9 cellular contexts compared by ENCODE assay signal in the genomic region with DNA sequence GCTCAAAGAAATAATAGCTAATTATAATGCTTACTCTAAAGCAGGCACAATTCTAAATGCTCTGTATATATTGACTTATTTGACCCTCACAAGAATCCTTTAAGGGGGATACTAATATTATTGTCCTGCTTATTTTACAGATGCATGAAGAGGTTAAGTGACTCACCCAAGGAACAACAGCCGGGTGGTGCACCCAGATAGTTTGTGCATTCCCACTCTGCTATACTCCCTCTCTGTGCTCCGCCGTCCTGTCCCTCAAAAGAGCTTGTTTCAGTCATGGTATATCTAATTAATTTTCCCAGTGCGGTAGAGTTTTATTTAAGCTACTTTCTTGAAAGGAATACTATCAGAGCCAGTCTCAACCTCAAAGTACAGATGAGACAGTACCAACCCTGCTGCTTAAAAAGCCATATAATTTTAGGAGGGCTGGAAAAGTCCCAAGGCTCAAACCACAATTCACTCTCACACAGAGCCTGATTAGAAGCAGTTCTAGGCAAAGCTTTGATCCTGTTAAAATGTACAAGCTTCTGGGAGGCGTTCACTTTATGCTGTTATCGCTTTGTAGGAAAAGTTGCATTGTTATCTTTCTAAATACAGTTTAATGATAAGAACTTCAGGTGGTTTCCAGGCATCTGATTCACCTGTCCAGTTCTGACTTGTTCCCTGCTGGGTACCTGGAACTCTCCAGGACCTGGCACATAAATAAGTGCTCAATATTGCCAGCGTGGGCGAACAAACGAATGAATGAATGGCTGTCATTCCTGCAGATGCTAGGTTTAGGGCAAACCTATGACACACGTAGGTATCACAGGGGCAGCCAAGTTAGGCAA.
DNase-seq lines count a peak whose midpoint lies in the region; ATAC-seq and TF ChIP-seq lines count a peak whose summit lies in the region.
"Had no signal": no experiment of that assay in that cellular context is flagged by ENCODE, and none has a peak within 500 bp of the region (broad histone marks: within the 10 kb centered on the region; RNA-seq: fewer than 3 reads in every experiment).

No MANE protein-coding gene starts in this region.

- POLR2A ChIA-PET in activated CD4-positive, alpha-beta T cell treated with anti-CD3 and anti-CD28 coated beads, Interleukin-2, amount 10 ng/mL, durations not matched to agents 7 days and 5 days (lab: Charles Lee) = interaction anchor here (0.6 kb wide), 1 partner anchor 8 kb away, joined by 3 read pairs; no protein-coding TSS in a partner anchor

- no peaks in the 10 kb centered on the region for H3K9me3 Mint-ChIP-seq in activated CD4-positive, alpha-beta T cell treated with anti-CD3 and anti-CD28 coated beads, Interleukin-2, amount 10 ng/mL, durations not matched to agents 7 days and 5 days
- no peaks in the 10 kb centered on the region for H3K9me3 Mint-ChIP-seq in stimulated activated naive CD8-positive, alpha-beta T cell treated with anti-CD3 and anti-CD28 coated beads, Interleukin-15, amount 100 ng/mL, for 72 hours

- H3K4me1 ChIP-seq in adrenal gland (replicated peaks in 1 of 2) (peaks cover 59 to 85% of the 10 kb centered on the region in 2 donors), MM.1S (ENCODE audit: low read length) (no peaks in the 10 kb centered on the region)

- no peak overlapping the region for H3K4me3 Mint-ChIP-seq in activated CD4-positive, alpha-beta T cell treated with anti-CD3 and anti-CD28 coated beads, Interleukin-2, amount 10 ng/mL, durations not matched to agents 7 days and 5 days
- peak overlapping the region; percentile 12 to 13 for H3K4me3 Mint-ChIP-seq in stimulated activated naive CD8-positive, alpha-beta T cell treated with anti-CD3 and anti-CD28 coated beads, Interleukin-15, amount 100 ng/mL, for 72 hours

- no peak for TF ChIP-seq POLR2A in adrenal gland (IDR thresholded peaks at IDR 0.05)

- peaks cover 86% of the 10 kb centered on the region for H3K79me2 ChIP-seq in MM.1S (ENCODE audit: low read length)

- H4K20me1 ChIP-seq in MM.1S (ENCODE audit: insufficient read depth, low read length) = no peaks in the 10 kb centered on the region; the same call in 1 of the 2 replicates

- TF ChIP-seq CTCF in adrenal gland (IDR thresholded peaks at IDR 0.05) (no peak), MM.1S (IDR thresholded peaks at IDR 0.05; ENCODE audit: low read length) (no peak)

- no peaks in the 10 kb centered on the region for H3F3A ChIP-seq in MM.1S (ENCODE audit: insufficient read depth, low read length)

- H2AFZ ChIP-seq in MM.1S (ENCODE audit: low read length) = no peak overlapping the region

- H3K9me3 ChIP-seq in adrenal gland (replicated peaks in 1 of 3) (no peaks in the 10 kb centered on the region), MM.1S (replicated peaks; ENCODE audit: insufficient read depth, low read length) (no peaks in the 10 kb centered on the region)

- H3K9me2 ChIP-seq in MM.1S (replicated peaks; ENCODE audit: insufficient read depth, low read length) = no peaks in the 10 kb centered on the region

- CTCF ChIA-PET in activated CD4-positive, alpha-beta T cell treated with anti-CD3 and anti-CD28 coated beads, Interleukin-2, amount 10 ng/mL, durations not matched to agents 7 days and 5 days (lab: Charles Lee) = interaction anchor here (0.6 to 2.1 kb wide), 9 partner anchors 9 to 99 kb away, joined by 3 to 9 read pairs (median 4); no protein-coding TSS in a partner anchor

- H3K27ac Mint-ChIP-seq in activated CD4-positive, alpha-beta T cell treated with anti-CD3 and anti-CD28 coated beads, Interleukin-2, amount 10 ng/mL, durations not matched to agents 7 days and 5 days = peak overlapping the region; percentile 37
- peak overlapping the region; percentile 35 to 56 for H3K27ac Mint-ChIP-seq in stimulated activated naive CD8-positive, alpha-beta T cell treated with anti-CD3 and anti-CD28 coated beads, Interleukin-15, amount 100 ng/mL, for 72 hours
- H3K27ac Mint-ChIP-seq: progenitor cell of endocrine pancreas had no signal

- H3K4me3 ChIP-seq in adrenal gland (no peak overlapping the region), MM.1S (ENCODE audit: low read length) (no peak overlapping the region)

- H3K27me3 ChIP-seq in adrenal gland (no peaks in the 10 kb centered on the region), layer of hippocampus (ENCODE audit: control insufficient read depth, insufficient read depth, low read length) (no peaks in the 10 kb centered on the region), MM.1S (replicated peaks; ENCODE audit: insufficient read depth, low read length) (no peaks in the 10 kb centered on the region)

- H3K9ac ChIP-seq in MM.1S (ENCODE audit: low read length) = no peak overlapping the region

- no peaks in the 10 kb centered on the region for H3K27me3 Mint-ChIP-seq in activated CD4-positive, alpha-beta T cell treated with anti-CD3 and anti-CD28 coated beads, Interleukin-2, amount 10 ng/mL, durations not matched to agents 7 days and 5 days
- no peaks in the 10 kb centered on the region for H3K27me3 Mint-ChIP-seq in stimulated activated naive CD8-positive, alpha-beta T cell treated with anti-CD3 and anti-CD28 coated beads, Interleukin-15, amount 100 ng/mL, for 72 hours

- H3K36me3 Mint-ChIP-seq in activated CD4-positive, alpha-beta T cell treated with anti-CD3 and anti-CD28 coated beads, Interleukin-2, amount 10 ng/mL, durations not matched to agents 7 days and 5 days (ENCODE audit: low read depth) = peaks cover 7% of the 10 kb centered on the region

- H3K4me1 Mint-ChIP-seq in activated CD4-positive, alpha-beta T cell treated with anti-CD3 and anti-CD28 coated beads, Interleukin-2, amount 10 ng/mL, durations not matched to agents 7 days and 5 days = peaks cover 76% of the 10 kb centered on the region
- H3K4me1 Mint-ChIP-seq in stimulated activated naive CD8-positive, alpha-beta T cell treated with anti-CD3 and anti-CD28 coated beads, Interleukin-15, amount 100 ng/mL, for 72 hours = peaks cover 84% of the 10 kb centered on the region

- H3K27ac ChIP-seq in adrenal gland (peak overlapping the region; percentile 8 to 83 (median 65)), layer of hippocampus (ENCODE audit: low read depth, low read length) (peak overlapping the region; percentile 95), MM.1S (ENCODE audit: low read length) (no peak overlapping the region)

- 43 to 56% (median 46%) methylated on average over 10 of the region's 10 CpGs for WGBS in adrenal gland, 4 donors

- H3K36me3 ChIP-seq in adrenal gland (replicated peaks in 1 of 2) = peaks cover 0 to 6% of the 10 kb centered on the region in 2 donors
- H3K36me3 ChIP-seq in MM.1S (replicated peaks; ENCODE audit: insufficient read depth, low read length) = no peaks in the 10 kb centered on the region

- DNase-seq in activated CD4-positive, alpha-beta T cell treated with anti-CD3 and anti-CD28 coated beads, Interleukin-2, amount 10 ng/mL, durations not matched to agents 7 days and 5 days = no peak
- no peak for DNase-seq in activated CD4-positive, alpha-beta T cell treated with anti-CD3 and anti-CD28 coated beads for 4 hours
- DNase-seq in adrenal gland (no peak), MM.1S (no peak), islet precursor cell (no peak), pons (ENCODE audit: low spot score) (no peak)
- no peak for DNase-seq in stimulated activated naive CD8-positive, alpha-beta T cell treated with anti-CD3 and anti-CD28 coated beads, Interleukin-15, amount 100 ng/mL, for 72 hours

- ATAC-seq in stimulated activated naive CD8-positive, alpha-beta T cell treated with anti-CD3 and anti-CD28 coated beads, Interleukin-15, amount 100 ng/mL, for 72 hours = peak; percentile 40

- H3K4me2 ChIP-seq in MM.1S (ENCODE audit: low read depth, low read length) = no peak overlapping the region

- intact Hi-C loops in adrenal gland (cut with DNase I) = no loop called here
